ENCODE assay signal across 2 cellular contexts in genomic region chr7:135189221-135189662, GRCh38.
TF ChIP-seq lines count a peak whose summit lies in the region.

No MANE protein-coding gene starts in this region.

TF ChIP-seq in IMR-90, 13 proteins besides CTCF, POLR2A, EP300 and RAD21:
- TF ChIP-seq MAFK (IDR thresholded peaks at IDR 0.05; ENCODE audit: low read depth, low read length) (peak; percentile 73), FOS (IDR thresholded peaks at IDR 0.05; ENCODE audit: low read depth, low read length) (no peak)

TF ChIP-seq in K562, 482 proteins besides CTCF, POLR2A, EP300 and RAD21:
- TF ChIP-seq MAFF (IDR thresholded peaks at IDR 0.05; ENCODE audit: low read length) (peak; percentile 60), ZNF316 (IDR thresholded peaks at IDR 0.05) (peak; percentile 58), MAFG (tag; conservative IDR thresholded peaks at IDR 0.05) (peak; percentile 36; the same call in 1 of the 2 replicates), MAFK (IDR thresholded peaks at IDR 0.05; ENCODE audit: low read length) (peak; percentile 63), C11orf30 (IDR thresholded peaks at IDR 0.05; ENCODE audit: low read depth) (peak; percentile 42; the same call in 1 of the 2 replicates), TGIF2 (CRISPR knock-in tag; IDR thresholded peaks at IDR 0.05) (no peak)
